Comparison of ENCODE assay signal across 19 cellular contexts in the genomic region with DNA sequence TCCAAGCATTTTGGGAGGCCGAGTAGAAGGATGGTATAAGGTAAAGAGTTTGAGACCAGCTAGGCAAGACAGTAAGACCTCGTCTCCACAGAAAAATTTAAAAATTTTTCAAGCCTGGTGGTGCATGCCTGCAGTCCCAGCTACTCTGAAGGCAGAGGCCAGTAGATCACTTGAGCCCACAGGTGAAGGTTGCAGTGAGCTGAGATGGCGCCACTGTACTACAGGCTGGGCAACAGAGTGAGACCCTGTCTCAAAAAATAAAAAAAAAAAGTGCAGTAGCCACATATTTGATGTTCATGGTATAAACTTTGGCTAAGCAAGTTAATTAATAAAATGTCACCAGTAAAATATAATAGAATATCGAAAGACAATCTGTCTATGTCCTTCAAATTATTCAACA. TPM values are rescaled to one million over a fixed set of nuclear protein-coding genes. Genes with fewer than 3 reads are reported as not detected.
A peak's percentile ranks its signal among the peaks of the same experiment; 100 is the strongest.
DNase-seq lines count a peak whose midpoint lies in the region; ATAC-seq, FAIRE-seq and TF ChIP-seq lines count a peak whose summit lies in the region.
"Had no signal": no experiment of that assay in that cellular context is flagged by ENCODE, and none has a peak within 500 bp of the region (broad histone marks: within the 10 kb centered on the region; RNA-seq: fewer than 3 reads in every experiment).

No MANE protein-coding gene starts in this region.

- H3K27me3 ChIP-seq in K562 (ENCODE audit: control insufficient read depth in 2 of 2, insufficient read depth in 2 of 2, low read length in 2 of 2) (no peaks in the 10 kb centered on the region), iPS-15b (ENCODE audit: control insufficient read depth, insufficient read depth, low read length) (no peaks in the 10 kb centered on the region), trophoblast cell (ENCODE audit: insufficient read depth, low read length) (no peaks in the 10 kb centered on the region)
- H3K27me3 ChIP-seq in CD4-positive, alpha-beta memory T cell (ENCODE audit: insufficient read depth, low read length): no peaks in the 10 kb centered on the region

- intact Hi-C loops in K562 (cut with micrococcal nuclease): no loop called here
- intact Hi-C loops in CD4-positive, alpha-beta memory T cell (cut with micrococcal nuclease): no loop called here

- TF ChIP-seq CTCF in HEK293 (tag by site-specific recombination; IDR thresholded peaks at IDR 0.05) (no peak), K562 (IDR thresholded peaks at IDR 0.05 in 2 of 3, conservative IDR thresholded peaks at IDR 0.05 in 1 of 3; ENCODE audit: insufficient read depth in 2 of 3, low read depth in 1 of 3, low read length in 3 of 3) (no peak)

- no peak overlapping the region for H3K23ac ChIP-seq in trophoblast cell (ENCODE audit: low read length)

- H3K4me1 Mint-ChIP-seq in CD4-positive, alpha-beta memory T cell: no peaks in the 10 kb centered on the region
- H3K4me1 Mint-ChIP-seq: B cell, CD14-positive monocyte had no signal

- no peak for TF ChIP-seq POLR2A in K562 (conservative IDR thresholded peaks at IDR 0.05)

- no TSS peak for BruUV-seq in K562 (replicated peaks; lab: Mats Ljungman, UMichigan)

- in situ Hi-C loops in K562 (cut with MboI): no loop called here

- no peak overlapping the region for H3K4me3 Mint-ChIP-seq in CD4-positive, alpha-beta memory T cell
- H3K4me3 Mint-ChIP-seq: B cell, CD14-positive monocyte had no signal

- H3K9me3 ChIP-seq in HEK293 (ENCODE audit: control insufficient read depth, insufficient read depth, low read depth, low read length): no peaks in the 10 kb centered on the region
- no peaks in the 10 kb centered on the region for H3K9me3 ChIP-seq in K562 (replicated peaks; ENCODE audit: control insufficient read depth, insufficient read depth, low read depth, low read length)
- no peaks in the 10 kb centered on the region for H3K9me3 ChIP-seq in iPS-15b (ENCODE audit: control insufficient read depth, insufficient read depth, low read length)
- H3K9me3 ChIP-seq in trophoblast cell (ENCODE audit: insufficient read depth, low read depth, low read length): no peaks in the 10 kb centered on the region
- H3K9me3 ChIP-seq in CD4-positive, alpha-beta memory T cell (ENCODE audit: control insufficient read depth in 1 of 2, low read length in 2 of 2): no peaks in the 10 kb centered on the region
- H3K9me3 ChIP-seq: A549, HAP-1, SK-N-SH had no signal

- H3K79me2 ChIP-seq in K562 (ENCODE audit: control insufficient read depth, insufficient read depth, low read length) (peaks cover 2% of the 10 kb centered on the region; the same call in 1 of the 3 replicates), trophoblast cell (ENCODE audit: control insufficient read depth, insufficient read depth, low read length, poor library complexity) (no peaks in the 10 kb centered on the region)

- no peak for TF ChIP-seq RAD21 in K562 (CRISPR knock-in tag; conservative IDR thresholded peaks at IDR 0.05 in 1 of 2, IDR thresholded peaks at IDR 0.05 in 1 of 2)

- H3K36me3 ChIP-seq in HEK293 (ENCODE audit: control insufficient read depth in 2 of 2, insufficient read depth in 1 of 2, low read length in 2 of 2) (no peaks in the 10 kb centered on the region), K562 (ENCODE audit: control insufficient read depth, insufficient read depth, low read length) (no peaks in the 10 kb centered on the region), iPS-15b (ENCODE audit: control insufficient read depth, insufficient read depth, low read length) (no peaks in the 10 kb centered on the region), trophoblast cell (ENCODE audit: control insufficient read depth in 1 of 2, insufficient read depth in 2 of 2, low read length in 2 of 2) (peaks cover 0 to 1% of the 10 kb centered on the region in 2 experiments)
- no peaks in the 10 kb centered on the region for H3K36me3 ChIP-seq in CD4-positive, alpha-beta memory T cell (ENCODE audit: insufficient read depth, low read length)
- H3K36me3 ChIP-seq: HAP-1 had no signal

- H3K27ac Mint-ChIP-seq in CD4-positive, alpha-beta memory T cell: no peak overlapping the region
- H3K27ac Mint-ChIP-seq: B cell had no signal

- POLR2A ChIA-PET in HEK293 (lab: Yijun Ruan, JAX): no interaction called here
- POLR2A ChIA-PET in K562 (lab: Yijun Ruan, JAX): interaction anchor here (0.7 kb wide), 1 partner anchor 15 kb away, joined by 3 read pairs; no protein-coding TSS in a partner anchor
- POLR2A ChIA-PET in CD4-positive, alpha-beta memory T cell (lab: Charles Lee; ENCODE audit: partially characterized antibody): no interaction called here

- no peak overlapping the region for H2BK12ac ChIP-seq in trophoblast cell (ENCODE audit: low read length)

- no peak overlapping the region for H2BK120ac ChIP-seq in trophoblast cell (ENCODE audit: insufficient read depth, low read length, poor library complexity)

- H3K14ac ChIP-seq in trophoblast cell (ENCODE audit: low read length): no peak overlapping the region

- TF ChIP-seq EP300 in K562 (IDR thresholded peaks at IDR 0.05; ENCODE audit: low read length): no peak

- no peak overlapping the region for H3K27ac ChIP-seq in HEK293 (ENCODE audit: extremely low read depth, low read depth, low read length)
- H3K27ac ChIP-seq in K562 (ENCODE audit: extremely low read depth, low read depth, low read length): no peak overlapping the region
- H3K27ac ChIP-seq in trophoblast cell (ENCODE audit: low read depth, low read length): no peak overlapping the region
- H3K27ac ChIP-seq in CD4-positive, alpha-beta memory T cell (ENCODE audit: low read depth, low read length): no peak overlapping the region
- H3K27ac ChIP-seq: A549, RWPE1 had no signal

- no peak for DNase-seq in K562 (ENCODE audit: extremely low read depth in 1 of 4, low spot score in 3 of 4)
- no peak for DNase-seq in trophoblast cell
- no peak for DNase-seq in CD4-positive, alpha-beta memory T cell
- DNase-seq: EL, GF-D8, KBM-7, NCI-H226, SHP77 treated with DMSO at 0.1 percent for 48 hours, SK-N-SH had no signal

- 75% methylated on average over 4 of the region's 4 CpGs for WGBS in K562 (ENCODE audit: insufficient coverage, low coverage, missing lambda C conversion rate)
- WGBS in trophoblast cell (ENCODE audit: extremely low coverage, insufficient coverage, insufficient read length): no CpG with 5 or more reads among the region's 4 CpGs

- H3K36me3 Mint-ChIP-seq in CD4-positive, alpha-beta memory T cell: no peaks in the 10 kb centered on the region
- H3K36me3 Mint-ChIP-seq: CD14-positive monocyte had no signal

- no peak overlapping the region for H3K18ac ChIP-seq in trophoblast cell (ENCODE audit: low read length)

- H3K79me1 ChIP-seq in trophoblast cell (ENCODE audit: low read length): no peaks in the 10 kb centered on the region

- H3K9me3 Mint-ChIP-seq in CD4-positive, alpha-beta memory T cell: no peaks in the 10 kb centered on the region
- H3K9me3 Mint-ChIP-seq: CD14-positive monocyte had no signal

- H3K9ac ChIP-seq in K562 (ENCODE audit: insufficient read depth in 1 of 2, low read depth in 2 of 2, low read length in 2 of 2): no peak overlapping the region
- no peak overlapping the region for H3K9ac ChIP-seq in iPS-15b (ENCODE audit: low read depth, low read length)
- no peak overlapping the region for H3K9ac ChIP-seq in trophoblast cell (ENCODE audit: low read length)
- H3K9ac ChIP-seq: SK-N-SH had no signal

- H3K4me2 ChIP-seq in K562 (ENCODE audit: insufficient read depth, low read length) (no peak overlapping the region), trophoblast cell (ENCODE audit: low read length) (no peak overlapping the region)
- H3K4me2 ChIP-seq: SK-N-SH had no signal

- no peaks in the 10 kb centered on the region for H4K20me1 ChIP-seq in K562 (replicated peaks; ENCODE audit: control insufficient read depth, insufficient read depth, low read length)

- no peaks in the 10 kb centered on the region for H3K9me1 ChIP-seq in K562 (ENCODE audit: control insufficient read depth, insufficient read depth, low read length)

- peaks cover 0 to 8% of the 10 kb centered on the region in 2 donors for H3K27me3 Mint-ChIP-seq in CD4-positive, alpha-beta memory T cell

- H3K4ac ChIP-seq in trophoblast cell (ENCODE audit: low read depth, low read length): peak overlapping the region; percentile 75

- CTCF ChIA-PET in HEK293 (lab: Yijun Ruan, JAX) (no interaction called here), K562 (lab: Yijun Ruan, JAX; ENCODE audit: low intra/inter-chr PET ratio) (no interaction called here)
- CTCF ChIA-PET in CD4-positive, alpha-beta memory T cell (lab: Charles Lee; ENCODE audit: partially characterized antibody): no interaction called here

- H4K8ac ChIP-seq in trophoblast cell (ENCODE audit: low read depth, low read length): no peak overlapping the region

- no peak overlapping the region for H2AFZ ChIP-seq in K562 (ENCODE audit: low read depth, low read length)
- H2AFZ ChIP-seq in trophoblast cell (ENCODE audit: insufficient read depth, low read length, poor library complexity): no peak overlapping the region

- H4K12ac ChIP-seq in trophoblast cell (ENCODE audit: low read depth, low read length): no peak overlapping the region

- H2BK5ac ChIP-seq in trophoblast cell (ENCODE audit: low read depth, low read length, poor library complexity): no peak overlapping the region

- H2AK5ac ChIP-seq in trophoblast cell (ENCODE audit: low read length): no peak overlapping the region

- ATAC-seq in K562 (no peak), HG03039 (IDR thresholded peaks at IDR 0.05; ENCODE audit: unreplicated experiment) (no peak), GM18858 (IDR thresholded peaks at IDR 0.05; ENCODE audit: unreplicated experiment) (no peak)

- H4K91ac ChIP-seq in trophoblast cell (ENCODE audit: low read depth, low read length): no peak overlapping the region

- peaks cover 8% of the 10 kb centered on the region for H3K4me1 ChIP-seq in HEK293 (ENCODE audit: control insufficient read depth, insufficient read depth, low read length)
- peaks cover 3 to 8% of the 10 kb centered on the region in 2 experiments; a peak in 3 of 5 replicates for H3K4me1 ChIP-seq in K562 (replicated peaks in 1 of 2; ENCODE audit: control insufficient read depth in 2 of 2, insufficient read depth in 2 of 2, low read length in 2 of 2)
- H3K4me1 ChIP-seq in iPS-15b (ENCODE audit: control insufficient read depth, insufficient read depth, low read length): peaks cover 42% of the 10 kb centered on the region
- peaks cover 5 to 6% of the 10 kb centered on the region in 2 experiments for H3K4me1 ChIP-seq in trophoblast cell (ENCODE audit: control insufficient read depth in 1 of 2, insufficient read depth in 2 of 2, low read length in 2 of 2)
- H3K4me1 ChIP-seq in CD4-positive, alpha-beta memory T cell (ENCODE audit: insufficient read depth, low read length): no peaks in the 10 kb centered on the region

- H3K4me3 ChIP-seq in HEK293 (ENCODE audit: low read depth, low read length): no peak overlapping the region
- H3K4me3 ChIP-seq in K562: no peak overlapping the region
- H3K4me3 ChIP-seq in iPS-15b (ENCODE audit: low read depth, low read length): peak overlapping the region; percentile 13
- no peak overlapping the region for H3K4me3 ChIP-seq in trophoblast cell (ENCODE audit: low read depth, low read length)
- no peak overlapping the region for H3K4me3 ChIP-seq in CD4-positive, alpha-beta memory T cell (ENCODE audit: low read length in 2 of 2)
- H3K4me3 ChIP-seq: A549, HAP-1 had no signal

- no peak for FAIRE-seq in K562 (lab: Jason Lieb, UNC)
- FAIRE-seq: A549, D721Med had no signal

RNA-seq across cellular contexts. Expression of a gene that starts 27.0 kb away (rescaled TPM):
- total RNA-seq in K562 (2011; cell fraction: chromatin; rRNA removed; ENCODE audit: low replicate concordance): 23.3 and 49.2 TPM in 2 replicates
- 11.5 and 15.8 TPM in 2 replicates for total RNA-seq in K562 (2011; cell fraction: nucleolus; rRNA removed)
- total RNA-seq in K562 (2011; cell fraction: nucleoplasm; rRNA removed): 23.7 and 31.5 TPM in 2 replicates
- total RNA-seq in K562 (2014; rRNA removed): 3.1 and 3.8 TPM in 2 replicates
- 6.4 and 7.3 TPM in 2 replicates for total RNA-seq in K562 (2014; rRNA removed; fragmentation: Illumina TruSeq; extraction: Trizol)
- total RNA-seq in K562 (2015; rRNA removed; fragmentation: Illumina TruSeq; extraction: Trizol): 6.4 and 9.5 TPM in 2 replicates
- 4.7 and 5.8 TPM in 2 replicates for total RNA-seq in K562 (2021)
- 10.1 and 10.8 TPM in 2 replicates for polyA plus RNA-seq in K562 (2011; rRNA removed)
- 2.8 and 5.6 TPM in 2 replicates for polyA plus RNA-seq in K562 (2011; cell fraction: cytosol; rRNA removed)
- polyA plus RNA-seq in K562 (2011; cell fraction: nucleus; rRNA removed): 12.8 and 22.2 TPM in 2 replicates
- polyA plus RNA-seq in K562 (2012): 3.6 and 4.1 TPM in 2 replicates
- 3.7 and 5.9 TPM in 2 replicates for polyA plus RNA-seq in K562 (2014; fragmentation: Illumina TruSeq; extraction: Trizol)
- polyA plus RNA-seq in K562 (2014; fragmentation: Nextera tagmentation; extraction: Ambion mirVana): 1 to 10 TPM in 1 of 2 experiments, under 1 TPM in 1; 0.94 to 1.7 TPM
- 2.5 and 3.7 TPM in 2 replicates for polyA plus RNA-seq in K562 (2014; rRNA removed)
- 16.6 and 32.2 TPM in 2 replicates for polyA minus RNA-seq in K562 (2011; rRNA and poly(A)+ RNA removed)
- polyA minus RNA-seq in K562 (2011; cell fraction: cytosol; rRNA and poly(A)+ RNA removed): 7.6 and 8.6 TPM in 2 replicates
- 18.0 and 44.5 TPM in 2 replicates for polyA minus RNA-seq in K562 (2011; cell fraction: nucleus; rRNA and poly(A)+ RNA removed)
- 56.6 and 59.1 TPM in 2 replicates for polyA plus RNA-seq in trophoblast cell (2013)
- total RNA-seq in CD4-positive, alpha-beta memory T cell: 1 to 10 TPM in 1 of 2 experiments, under 1 TPM in 1; 0.58 to 1.6 TPM
- polyA plus RNA-seq in CD4-positive, alpha-beta memory T cell: under 1 TPM; 0.03 to 0.58 TPM
